ENCODE assay signal across 8 cellular contexts in the genomic region with DNA sequence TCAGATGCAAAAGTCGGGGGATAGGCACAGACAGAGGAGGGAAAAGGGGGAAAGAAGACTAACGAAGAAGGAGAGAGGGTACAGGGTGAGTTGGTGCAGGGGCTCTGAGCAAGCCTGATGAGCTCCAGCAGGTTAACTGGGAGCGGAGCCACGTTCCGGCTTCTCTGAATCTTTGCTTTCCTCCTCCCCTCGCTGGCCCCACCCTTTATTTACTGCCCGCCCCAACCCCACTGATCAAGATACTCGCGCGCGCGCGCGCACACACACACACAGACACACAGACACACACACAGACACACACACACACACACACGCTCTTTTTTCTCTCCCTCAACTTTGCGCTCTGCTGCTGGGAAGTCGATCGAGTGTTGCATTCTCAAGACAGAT. TPM values are rescaled to one million over a fixed set of nuclear protein-coding genes. Genes with fewer than 3 reads are reported as not detected.
A peak's percentile ranks its signal among the peaks of the same experiment; 100 is the strongest.
DNase-seq lines count a peak whose midpoint lies in the region; ATAC-seq and TF ChIP-seq lines count a peak whose summit lies in the region.

A gene (minus strand): TSS at position 138 of the 387 bp plus-strand sequence.

- DNase-seq in D341Med (ENCODE audit: low spot score) (peak; percentile 61), NCI-H774 (lab: John Stamatoyannopoulos, UW) (peak; percentile 53), endothelial cell (ENCODE audit: low spot score) (no peak), NCI-H2171 treated with DMSO at 0.1 percent for 48 hours (lab: John Stamatoyannopoulos, UW) (no peak), GM19240 (ENCODE audit: insufficient read length, low spot score) (no peak), KG1 (lab: John Stamatoyannopoulos, UW) (no peak)
- no peak for DNase-seq in activated T-cell treated with anti-CD3 and anti-CD28 coated beads, Interleukin-2, amount 50 U/mL, for 4 hours

- TF ChIP-seq CTCF in endothelial cell (IDR thresholded peaks at IDR 0.05; ENCODE audit: unreplicated experiment) = no peak
- TF ChIP-seq CTCF in nephron (IDR thresholded peaks at IDR 0.05; ENCODE audit: unreplicated experiment in 3 of 3) = no peak

- no peak for ATAC-seq in activated T-cell treated with anti-CD3 and anti-CD28 coated beads, Interleukin-2, amount 50 U/mL, for 4 hours

- H3K36me3 Mint-ChIP-seq in endothelial cell (ENCODE audit: low read depth, unreplicated experiment) (no peaks in the 10 kb centered on the region), nephron (ENCODE audit: low read depth) (no peaks in the 10 kb centered on the region)
- H3K36me3 Mint-ChIP-seq in activated T-cell treated with anti-CD3 and anti-CD28 coated beads, Interleukin-2, amount 50 U/mL, for 4 hours (ENCODE audit: insufficient read depth) = no peaks in the 10 kb centered on the region

- peaks cover 6% of the 10 kb centered on the region for H3K4me1 Mint-ChIP-seq in endothelial cell (ENCODE audit: unreplicated experiment)
- H3K4me1 Mint-ChIP-seq in nephron = peaks cover 6% of the 10 kb centered on the region
- H3K4me1 Mint-ChIP-seq in activated T-cell treated with anti-CD3 and anti-CD28 coated beads, Interleukin-2, amount 50 U/mL, for 4 hours (ENCODE audit: low read depth) = peaks cover 1% of the 10 kb centered on the region

- H3K4me3 Mint-ChIP-seq in endothelial cell (ENCODE audit: unreplicated experiment) = peak within 1 kb of the TSS; percentile 91
- peak within 1 kb of the TSS; percentile 78 to 85 (median 82) for H3K4me3 Mint-ChIP-seq in nephron
- no peak within 1 kb of the TSS for H3K4me3 Mint-ChIP-seq in activated T-cell treated with anti-CD3 and anti-CD28 coated beads, Interleukin-2, amount 50 U/mL, for 4 hours

- H3K27ac Mint-ChIP-seq in endothelial cell (ENCODE audit: unreplicated experiment) (no peak within 1 kb of the TSS), nephron (no peak within 1 kb of the TSS)

- H3K9me3 Mint-ChIP-seq in endothelial cell (ENCODE audit: unreplicated experiment) (no peaks in the 10 kb centered on the region), nephron (peaks cover 4% of the 10 kb centered on the region)
- H3K9me3 Mint-ChIP-seq in activated T-cell treated with anti-CD3 and anti-CD28 coated beads, Interleukin-2, amount 50 U/mL, for 4 hours = no peaks in the 10 kb centered on the region

- H3K27me3 Mint-ChIP-seq in endothelial cell (ENCODE audit: unreplicated experiment) (peaks cover 9% of the 10 kb centered on the region), nephron (ENCODE audit: low read depth) (peaks cover 80% of the 10 kb centered on the region)
- H3K27me3 Mint-ChIP-seq in activated T-cell treated with anti-CD3 and anti-CD28 coated beads, Interleukin-2, amount 50 U/mL, for 4 hours (ENCODE audit: low read depth) = peaks cover 30% of the 10 kb centered on the region

RNA-seq across cellular contexts. Expression of the gene that starts here (rescaled TPM):
- total RNA-seq in endothelial cell (ENCODE audit: unreplicated experiment) = not detected
- not detected for total RNA-seq in activated T-cell treated with anti-CD3 and anti-CD28 coated beads, Interleukin-2, amount 50 U/mL, for 4 hours

Comparison
In these comparisons a context has a peak if more than half of its experiments do, and no peak if none do; other contexts are left out.
1. DNase-seq: peak in D341Med (single experiment) and NCI-H774 (single experiment); none in endothelial cell (single experiment), NCI-H2171 treated with DMSO at 0.1 percent for 48 hours (single experiment), GM19240 (single experiment), KG1 (single experiment) and activated T-cell treated with anti-CD3 and anti-CD28 coated beads, Interleukin-2, amount 50 U/mL, for 4 hours (single experiment).